In genomic region chr2:52500561-52500960, GRCh38 we compare ENCODE assay signal across 19 cellular contexts.
"Had no signal": no experiment of that assay in that cellular context is flagged by ENCODE, and none has a peak within 500 bp of the region (broad histone marks: within the 10 kb centered on the region; RNA-seq: fewer than 3 reads in every experiment).

No MANE protein-coding gene starts in this region.

- H3K4me1 Mint-ChIP-seq: activated naive CD8-positive, alpha-beta T cell treated with anti-CD3 and anti-CD28 coated beads, Interleukin-2, amount 50 U/mL, for 24 hours; activated T-helper 17 cell treated with anti-CD3 and anti-CD28 coated beads, Interleukin-2, amount 50 U/mL, for 72 hours; memory B cell; naive thymus-derived CD8-positive, alpha-beta T cell; stimulated activated naive CD8-positive, alpha-beta T cell treated with anti-CD3 and anti-CD28 coated beads, Interleukin-15, amount 100 ng/mL, for 72 hours; T-cell had no signal

- H3K27me3 ChIP-seq: ascending aorta, breast epithelium, neutrophil, upper lobe of left lung had no signal

- H3K27ac ChIP-seq: ascending aorta, breast epithelium, neutrophil, upper lobe of left lung had no signal

- H3K4me3 ChIP-seq: ascending aorta, breast epithelium, upper lobe of left lung had no signal

- H3K4me1 ChIP-seq: ascending aorta, breast epithelium, upper lobe of left lung had no signal

- ATAC-seq: activated CD4-positive, CD25-positive, alpha-beta regulatory T cell treated with anti-CD3 and anti-CD28 coated beads, Interleukin-2, amount 50 U/mL, for 24 hours; activated naive CD8-positive, alpha-beta T cell treated with anti-CD3 and anti-CD28 coated beads, Interleukin-2, amount 50 U/mL, for 24 hours; activated T-helper 17 cell treated with anti-CD3 and anti-CD28 coated beads, Interleukin-2, amount 50 U/mL, for 72 hours; effector memory CD8-positive, alpha-beta T cell; left colon; naive thymus-derived CD8-positive, alpha-beta T cell; stimulated activated naive CD8-positive, alpha-beta T cell treated with anti-CD3 and anti-CD28 coated beads, Interleukin-15, amount 100 ng/mL, for 72 hours; T-cell had no signal

- H3K36me3 Mint-ChIP-seq: memory B cell; naive thymus-derived CD8-positive, alpha-beta T cell; T-cell had no signal

- H3K4me3 Mint-ChIP-seq: activated naive CD4-positive, alpha-beta T cell treated with anti-CD3 and anti-CD28 coated beads for 36 hours; activated naive CD8-positive, alpha-beta T cell treated with anti-CD3 and anti-CD28 coated beads, Interleukin-2, amount 50 U/mL, for 24 hours; activated T-helper 17 cell treated with anti-CD3 and anti-CD28 coated beads, Interleukin-2, amount 50 U/mL, for 72 hours; effector memory CD8-positive, alpha-beta T cell; memory B cell; naive thymus-derived CD8-positive, alpha-beta T cell; stimulated activated naive CD8-positive, alpha-beta T cell treated with anti-CD3 and anti-CD28 coated beads, Interleukin-15, amount 100 ng/mL, for 72 hours; T-cell had no signal

- H3K27me3 Mint-ChIP-seq: activated naive CD8-positive, alpha-beta T cell treated with anti-CD3 and anti-CD28 coated beads, Interleukin-2, amount 50 U/mL, for 24 hours; activated T-helper 17 cell treated with anti-CD3 and anti-CD28 coated beads, Interleukin-2, amount 50 U/mL, for 72 hours; effector memory CD8-positive, alpha-beta T cell; memory B cell; naive thymus-derived CD8-positive, alpha-beta T cell; stimulated activated naive CD8-positive, alpha-beta T cell treated with anti-CD3 and anti-CD28 coated beads, Interleukin-15, amount 100 ng/mL, for 72 hours; T-cell had no signal

- DNase-seq: activated CD4-positive, alpha-beta T cell treated with anti-CD3 and anti-CD28 coated beads, Interleukin-2, amount 50 U/mL, for 1 hour; activated naive CD4-positive, alpha-beta T cell treated with anti-CD3 and anti-CD28 coated beads for 36 hours; activated naive CD8-positive, alpha-beta T cell treated with anti-CD3 and anti-CD28 coated beads, Interleukin-2, amount 50 U/mL, for 24 hours; activated T-cell treated with anti-CD3 and anti-CD28 coated beads for 4 hours; dermis blood vessel endothelial cell; effector memory CD8-positive, alpha-beta T cell; foreskin melanocyte; left colon; naive thymus-derived CD8-positive, alpha-beta T cell; stimulated activated naive CD8-positive, alpha-beta T cell treated with anti-CD3 and anti-CD28 coated beads, Interleukin-15, amount 100 ng/mL, for 72 hours; T-cell; T-helper 9 cell; upper lobe of left lung had no signal

- H3K27ac Mint-ChIP-seq: activated naive CD4-positive, alpha-beta T cell treated with anti-CD3 and anti-CD28 coated beads for 36 hours; activated naive CD8-positive, alpha-beta T cell treated with anti-CD3 and anti-CD28 coated beads, Interleukin-2, amount 50 U/mL, for 24 hours; activated T-helper 17 cell treated with anti-CD3 and anti-CD28 coated beads, Interleukin-2, amount 50 U/mL, for 72 hours; effector memory CD8-positive, alpha-beta T cell; memory B cell; naive thymus-derived CD8-positive, alpha-beta T cell; stimulated activated naive CD8-positive, alpha-beta T cell treated with anti-CD3 and anti-CD28 coated beads, Interleukin-15, amount 100 ng/mL, for 72 hours; T-cell had no signal

- H3K9me3 ChIP-seq: ascending aorta, neutrophil, upper lobe of left lung had no signal
